24 cellular contexts compared by ENCODE assay signal in genomic region chr5:61293051-61293450, GRCh38. TPM values are rescaled to one million over a fixed set of nuclear protein-coding genes. Genes with fewer than 3 reads are reported as not detected.
DNase-seq lines count a peak whose midpoint lies in the region; ATAC-seq, FAIRE-seq and TF ChIP-seq lines count a peak whose summit lies in the region.
"Had no signal": no experiment of that assay in that cellular context is flagged by ENCODE, and none has a peak within 500 bp of the region (broad histone marks: within the 10 kb centered on the region; RNA-seq: fewer than 3 reads in every experiment).

No MANE protein-coding gene starts in this region.

- H3K4me1 Mint-ChIP-seq in CD14-positive monocyte: peaks cover 27% of the 10 kb centered on the region
- H3K4me1 Mint-ChIP-seq: CD8-positive, alpha-beta memory T cell had no signal

- H3K4me2 ChIP-seq in PC-9: peak overlapping the region; percentile 23; the same call in 1 of the 2 replicates

- peaks cover 34% of the 10 kb centered on the region for H3K4me1 ChIP-seq in PC-9 (replicated peaks; ENCODE audit: insufficient read depth)
- H3K4me1 ChIP-seq in liver (ENCODE audit: control insufficient read depth in 4 of 4, insufficient read depth in 4 of 4, low read length in 3 of 4): peaks cover 0 to 9% (median 0%) of the 10 kb centered on the region in 4 donors
- no peaks in the 10 kb centered on the region for H3K4me1 ChIP-seq in small intestine (ENCODE audit: control insufficient read depth in 2 of 2, insufficient read depth in 1 of 2, low read depth in 1 of 2, low read length in 1 of 2)

- TF ChIP-seq CTCF in PC-9 (conservative IDR thresholded peaks at IDR 0.05): no peak
- TF ChIP-seq CTCF in liver (IDR thresholded peaks at IDR 0.05; ENCODE audit: low read depth, low read length, missing input control): no peak
- TF ChIP-seq CTCF in CD14-positive monocyte (IDR thresholded peaks at IDR 0.05): no peak

- no peak for FAIRE-seq in small intestine (lab: Jason Lieb, UNC)
- FAIRE-seq: astrocyte, HTR-8/SVneo had no signal

- H2AFZ ChIP-seq in PC-9: no peak overlapping the region

- WGBS in liver: 83% methylated on average over 4 of the region's 4 CpGs
- WGBS in small intestine, 3 donors: 9 to 57% (median 27%) methylated on average over 4 of the region's 4 CpGs

- POLR2A ChIA-PET in PC-9 (lab: Charles Lee; ENCODE audit: unreplicated experiment): no interaction called here

- no peak overlapping the region for H3K27ac Mint-ChIP-seq in CD14-positive monocyte
- H3K27ac Mint-ChIP-seq: activated CD4-positive, alpha-beta T cell treated with anti-CD3 and anti-CD28 coated beads, Interleukin-2, amount 10 ng/mL, durations not matched to agents 24 days and 14 days; activated CD8-positive, alpha-beta memory T cell treated with anti-CD3 and anti-CD28 coated beads, Interleukin-2, amount 10 ng/mL, durations not matched to agents 7 days and 5 days; activated naive CD4-positive, alpha-beta T cell treated with anti-CD3 and anti-CD28 coated beads, Interleukin-2, amount 50 U/mL, for 72 hours; CD8-positive, alpha-beta memory T cell; T-cell had no signal

- intact Hi-C loops in PC-9 (cut with micrococcal nuclease; ENCODE audit: unreplicated experiment) (loop anchor here (1.0 to 5.0 kb wide), 2 partner anchors 38 to 39 kb away; partner anchors contain the start of gene ZSWIM6), CD14-positive monocyte (cut with micrococcal nuclease) (no loop called here)

- peaks cover 21% of the 10 kb centered on the region for H3F3A ChIP-seq in PC-9 (ENCODE audit: insufficient read depth, low read depth)

- H3K9me2 ChIP-seq in PC-9 (ENCODE audit: insufficient read depth): no peaks in the 10 kb centered on the region

- H3K36me3 ChIP-seq in PC-9 (ENCODE audit: low read depth) (no peaks in the 10 kb centered on the region), liver (ENCODE audit: control insufficient read depth in 4 of 4, insufficient read depth in 3 of 4, low read depth in 1 of 4, low read length in 3 of 4) (no peaks in the 10 kb centered on the region), small intestine (ENCODE audit: control insufficient read depth in 2 of 2, insufficient read depth in 2 of 2, low read length in 2 of 2) (no peaks in the 10 kb centered on the region)
- H3K36me3 ChIP-seq: tibial nerve had no signal

- peaks cover 0 to 3% (median 0%) of the 10 kb centered on the region in 7 donors for H3K9me3 Mint-ChIP-seq in CD14-positive monocyte
- H3K9me3 Mint-ChIP-seq: activated naive CD4-positive, alpha-beta T cell treated with anti-CD3 and anti-CD28 coated beads, Interleukin-2, amount 50 U/mL, for 72 hours; CD8-positive, alpha-beta memory T cell; T-cell had no signal

- peaks cover 0 to 3% (median 2%) of the 10 kb centered on the region in 3 donors for H3K27me3 Mint-ChIP-seq in CD14-positive monocyte (ENCODE audit: low read depth in 3 of 3)
- H3K27me3 Mint-ChIP-seq: activated CD4-positive, alpha-beta T cell treated with anti-CD3 and anti-CD28 coated beads, Interleukin-2, amount 10 ng/mL, durations not matched to agents 24 days and 14 days; activated CD8-positive, alpha-beta memory T cell treated with anti-CD3 and anti-CD28 coated beads, Interleukin-2, amount 10 ng/mL, durations not matched to agents 7 days and 5 days had no signal

- H4K20me1 ChIP-seq in PC-9 (ENCODE audit: insufficient read depth): no peaks in the 10 kb centered on the region

- H3K27me3 ChIP-seq in PC-9 (ENCODE audit: insufficient read depth, low read depth) (no peaks in the 10 kb centered on the region), liver (ENCODE audit: control insufficient read depth in 4 of 4, insufficient read depth in 4 of 4, low read length in 3 of 4) (no peaks in the 10 kb centered on the region), small intestine (ENCODE audit: control insufficient read depth in 2 of 2, insufficient read depth in 2 of 2, low read length in 2 of 2) (no peaks in the 10 kb centered on the region)
- H3K27me3 ChIP-seq: tibial nerve had no signal

- BruUV-seq in PC-9 (replicated peaks; lab: Mats Ljungman, UMichigan): no TSS peak

- H3K4me3 ChIP-seq in PC-9: no peak overlapping the region
- H3K4me3 ChIP-seq in liver (ENCODE audit: low read depth in 1 of 3, low read length in 3 of 3): no peak overlapping the region
- no peak overlapping the region for H3K4me3 ChIP-seq in small intestine (ENCODE audit: low read depth in 1 of 2, low read length in 2 of 2)
- H3K4me3 ChIP-seq: lung, tibial nerve had no signal

- DNase-seq in PC-9: peak; percentile 82 to 90
- no peak for DNase-seq in epithelial cell of prostate (ENCODE audit: low read depth, low spot score)
- peak; percentile 41 for DNase-seq in small intestine
- no peak for DNase-seq in CD14-positive monocyte (ENCODE audit: low spot score)
- no peak for DNase-seq in putamen (ENCODE audit: low spot score)
- DNase-seq: activated CD4-positive, alpha-beta T cell treated with anti-CD3 and anti-CD28 coated beads, Interleukin-2, amount 10 ng/mL, durations not matched to agents 24 days and 14 days; activated CD8-positive, alpha-beta memory T cell treated with anti-CD3 and anti-CD28 coated beads, Interleukin-2, amount 10 ng/mL, durations not matched to agents 7 days and 5 days; CD8-positive, alpha-beta memory T cell; cerebellar nuclear complex; effector memory CD4-positive, alpha-beta T cell; HCEC 1CT; Karpas-422; NCI-H1105 treated with DMSO at 0.1 percent for 48 hours; Right ventricle myocardium superior; stimulated activated CD4-positive, alpha-beta T cell treated with anti-CD3 and anti-CD28 coated beads, Interleukin-2, amount 100 ng/mL, for 24 hours; stimulated activated naive CD4-positive, alpha-beta T cell; T-cell had no signal

- no peak overlapping the region for H3K4me3 Mint-ChIP-seq in CD14-positive monocyte
- H3K4me3 Mint-ChIP-seq: activated CD4-positive, alpha-beta T cell treated with anti-CD3 and anti-CD28 coated beads, Interleukin-2, amount 10 ng/mL, durations not matched to agents 24 days and 14 days; activated CD8-positive, alpha-beta memory T cell treated with anti-CD3 and anti-CD28 coated beads, Interleukin-2, amount 10 ng/mL, durations not matched to agents 7 days and 5 days; CD8-positive, alpha-beta memory T cell; T-cell had no signal

- H3K79me2 ChIP-seq in PC-9 (ENCODE audit: low read depth): no peaks in the 10 kb centered on the region

- H3K27ac ChIP-seq in PC-9 (peak overlapping the region; percentile 29), epithelial cell of prostate (peak overlapping the region; percentile 12), liver (ENCODE audit: low read depth in 1 of 2, low read length in 2 of 2) (no peak overlapping the region), small intestine (ENCODE audit: low read depth in 1 of 2, low read length in 1 of 2) (peak overlapping the region in 1 of 2 donors; percentile 37)
- H3K27ac ChIP-seq: tibial nerve had no signal

- CTCF ChIA-PET in PC-9 (lab: Charles Lee): interaction anchor here (0.6 to 1.0 kb wide), 2 partner anchors 11 to 18 kb away, joined by 3 to 17 read pairs; no protein-coding TSS in a partner anchor

- no peaks in the 10 kb centered on the region for H3K36me3 Mint-ChIP-seq in CD14-positive monocyte
- H3K36me3 Mint-ChIP-seq: activated CD8-positive, alpha-beta memory T cell treated with anti-CD3 and anti-CD28 coated beads, Interleukin-2, amount 10 ng/mL, durations not matched to agents 7 days and 5 days; activated naive CD4-positive, alpha-beta T cell treated with anti-CD3 and anti-CD28 coated beads, Interleukin-2, amount 50 U/mL, for 72 hours; CD8-positive, alpha-beta memory T cell; T-cell had no signal

- H3K9me3 ChIP-seq in PC-9 (ENCODE audit: insufficient read depth, low read depth): no peaks in the 10 kb centered on the region
- H3K9me3 ChIP-seq in liver (ENCODE audit: control insufficient read depth in 4 of 4, low read length in 3 of 4): no peaks in the 10 kb centered on the region
- no peaks in the 10 kb centered on the region for H3K9me3 ChIP-seq in small intestine (ENCODE audit: control insufficient read depth, low read depth)
- H3K9me3 ChIP-seq: tibial nerve had no signal

- no peak overlapping the region for H3K9ac ChIP-seq in liver (ENCODE audit: low read depth in 1 of 2, low read length in 2 of 2)

- TF ChIP-seq RAD21 in liver (IDR thresholded peaks at IDR 0.05): no peak

- no peak for ATAC-seq in GM18868 (IDR thresholded peaks at IDR 0.05; ENCODE audit: unreplicated experiment)
- ATAC-seq: activated CD8-positive, alpha-beta memory T cell treated with anti-CD3 and anti-CD28 coated beads, Interleukin-2, amount 10 ng/mL, durations not matched to agents 7 days and 5 days; activated naive CD4-positive, alpha-beta T cell treated with anti-CD3 and anti-CD28 coated beads, Interleukin-2, amount 50 U/mL, for 72 hours; T-cell had no signal

TF ChIP-seq in liver, 16 proteins besides CTCF, POLR2A, EP300 and RAD21:
- TF ChIP-seq NR2F2 (IDR thresholded peaks at IDR 0.05) (peak; percentile 81), TAF1 (conservative IDR thresholded peaks at IDR 0.05) (no peak), RXRA (IDR thresholded peaks at IDR 0.05) (no peak), ZBTB33 (IDR thresholded peaks at IDR 0.05) (no peak), MAX (IDR thresholded peaks at IDR 0.05) (no peak)

RNA-seq across cellular contexts. Expression of gene ZSWIM6, which starts 39.0 kb away (rescaled TPM):
- total RNA-seq in PC-9 (2021) (9.7 and 12.9 TPM in 2 replicates), liver (1 to 10 TPM; 5.0 to 5.2 TPM)
- polyA plus RNA-seq in liver (1 to 10 TPM; 1.3 to 1.7 TPM), small intestine (1 to 10 TPM; 3.2 to 4.9 (median 3.5) TPM), CD14-positive monocyte (1 to 10 TPM; 1.7 to 2.7 TPM)

Comparison
In these comparisons a context has a peak if more than half of its experiments do, and no peak if none do; other contexts are left out.
1. DNase-seq: peak in PC-9 (2 of 2) and small intestine (single experiment); none in epithelial cell of prostate (single experiment), CD14-positive monocyte (single experiment) and putamen (single experiment).
2. H3K27ac ChIP-seq: peak in PC-9 (single experiment) and epithelial cell of prostate (single experiment); none in liver (0 of 2).